9 cellular contexts compared by ENCODE assay signal in the genomic region with DNA sequence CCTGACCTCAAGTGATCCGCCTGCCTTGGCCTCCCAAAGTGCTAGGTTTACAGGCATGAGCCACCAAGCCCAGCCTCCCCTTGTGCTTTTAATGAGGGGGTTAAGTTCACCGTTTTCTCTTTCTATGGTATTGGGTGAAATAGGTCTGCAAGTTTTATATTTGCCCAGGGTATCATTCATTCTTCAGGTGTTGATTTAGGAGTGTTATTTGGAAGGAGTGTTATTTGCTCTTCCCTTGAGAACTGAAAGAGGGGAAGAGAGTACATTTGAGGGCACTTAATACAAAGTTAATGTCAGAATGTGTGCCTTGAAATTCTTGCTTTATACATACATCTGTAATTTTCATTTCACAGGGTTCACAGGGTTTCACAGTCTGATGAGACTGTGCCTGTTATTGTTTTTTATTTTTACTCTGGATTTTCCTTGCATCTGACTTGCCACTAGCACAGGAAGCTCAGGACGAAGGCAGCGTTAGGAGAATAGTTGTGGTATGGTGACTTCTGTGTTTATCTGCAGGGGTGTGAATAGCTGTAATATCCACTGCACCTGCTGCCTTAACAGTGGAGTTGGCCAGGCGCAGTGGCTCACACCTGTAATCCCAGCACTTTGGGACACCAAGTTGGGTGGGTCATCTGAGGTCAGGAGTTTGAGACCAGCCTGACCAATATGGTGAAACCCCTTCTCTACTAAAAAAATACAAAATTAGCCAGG. TPM values are rescaled to one million over a fixed set of nuclear protein-coding genes. Genes with fewer than 3 reads are reported as not detected.
DNase-seq lines count a peak whose midpoint lies in the region; ATAC-seq, FAIRE-seq and TF ChIP-seq lines count a peak whose summit lies in the region.
"Not testable (repeated sequence)": the region's sequence is repeated elsewhere in the genome, so short reads cannot be mapped to it uniquely, and the experiment has no call there.
"Had no signal": no experiment of that assay in that cellular context is flagged by ENCODE, and none has a peak within 500 bp of the region (broad histone marks: within the 10 kb centered on the region; RNA-seq: fewer than 3 reads in every experiment).

No MANE protein-coding gene starts in this region.

- H3K9ac ChIP-seq in GM12878 (ENCODE audit: control insufficient read depth, insufficient read depth, low read length), result not testable (repeated sequence)

- intact Hi-C loops in OCI-LY7 (cut with micrococcal nuclease; ENCODE audit: unreplicated experiment); GM12878 (cut with micrococcal nuclease; ENCODE audit: unreplicated experiment); left colon (cut with DNase I, micrococcal nuclease); left lung (cut with DNase I); lower lobe of right lung (cut with DNase I); mucosa of descending colon (cut with DNase I, micrococcal nuclease); upper lobe of right lung (cut with DNase I): not testable (repeated sequence)

- TF ChIP-seq POLR2A in GM12878 (IDR thresholded peaks at IDR 0.05; ENCODE audit: low read depth, low read length), result not testable (repeated sequence)

- H3K27me3 ChIP-seq in GM12878 (replicated peaks in 1 of 2; ENCODE audit: control insufficient read depth in 2 of 2, insufficient read depth in 2 of 2, low read length in 1 of 2); left lung; lower lobe of right lung (ENCODE audit: low read depth); lung (ENCODE audit: control insufficient read depth, insufficient read depth); upper lobe of right lung: not testable (repeated sequence)

- DNase-seq in OCI-LY7 (ENCODE audit: low spot score); GM12878 (ENCODE audit: low read depth, low spot score); left colon; left lung; lower lobe of right lung; lung (ENCODE audit: low spot score); mucosa of descending colon; upper lobe of right lung: not testable (repeated sequence)

- not testable (repeated sequence) for H3K9me3 ChIP-seq in OCI-LY7 (ENCODE audit: low read length); GM12878 (replicated peaks; ENCODE audit: control insufficient read depth, insufficient read depth, low read length); left lung; lower lobe of right lung; lung (ENCODE audit: control insufficient read depth in 2 of 2, insufficient read depth in 1 of 2, low read length in 1 of 2); mucosa of descending colon; upper lobe of right lung

- WGBS in GM12878 (ENCODE audit: insufficient coverage, insufficient replicate concordance, low lambda C conversion rate, missing lambda C conversion rate), result no CpG with 5 or more reads among the region's 5 CpGs
- no CpG with 5 or more reads among the region's 5 CpGs for WGBS in lung, 2 donors

- TF ChIP-seq CTCF in OCI-LY7 (conservative IDR thresholded peaks at IDR 0.05; ENCODE audit: low read length); GM12878 (IDR thresholded peaks at IDR 0.05 in 2 of 3, conservative IDR thresholded peaks at IDR 0.05 in 1 of 3; ENCODE audit: control insufficient read depth in 2 of 3, extremely low read depth in 1 of 3, insufficient read depth in 1 of 3, low read depth in 3 of 3, low read length in 3 of 3); left lung (IDR thresholded peaks at IDR 0.05); lower lobe of right lung (IDR thresholded peaks at IDR 0.05); lung (IDR thresholded peaks at IDR 0.05; ENCODE audit: control extremely low read depth, extremely low read depth); mucosa of descending colon (IDR thresholded peaks at IDR 0.05); upper lobe of right lung (IDR thresholded peaks at IDR 0.05): not testable (repeated sequence)

- FAIRE-seq in GM12878 (lab: Jason Lieb, UNC), result not testable (repeated sequence)

- RAD21 ChIA-PET in GM12878 (lab: Charles Lee; ENCODE audit: unreplicated experiment), result not testable (repeated sequence)

- not testable (repeated sequence) for H3K79me2 ChIP-seq in OCI-LY7 (ENCODE audit: insufficient read depth, low read depth, low read length); GM12878 (ENCODE audit: control insufficient read depth, insufficient read depth, low read length)

- TF ChIP-seq EP300 in GM12878 (IDR thresholded peaks at IDR 0.05; ENCODE audit: borderline replicate concordance in 1 of 2, control insufficient read depth in 1 of 2, low read depth in 2 of 2, low read length in 2 of 2), result not testable (repeated sequence)

- not testable (repeated sequence) for H3K27ac ChIP-seq in OCI-LY7 (ENCODE audit: low read depth, low read length, poor library complexity, severe bottlenecking); GM12878 (ENCODE audit: control insufficient read depth, insufficient read depth); left lung; lower lobe of right lung; lung (ENCODE audit: low read depth in 1 of 2, low read length in 1 of 2); upper lobe of right lung

- H4K20me1 ChIP-seq in OCI-LY7 (ENCODE audit: insufficient read depth, low read length); GM12878 (ENCODE audit: control insufficient read depth, insufficient read depth): not testable (repeated sequence)

- not testable (repeated sequence) for H3K36me3 ChIP-seq in OCI-LY7 (ENCODE audit: insufficient read depth, low read length); GM12878 (ENCODE audit: control insufficient read depth in 2 of 2, insufficient read depth in 2 of 2, low read length in 1 of 2); left lung; lower lobe of right lung; lung (ENCODE audit: control insufficient read depth in 2 of 2, insufficient read depth in 2 of 2, low read length in 2 of 2); mucosa of descending colon (ENCODE audit: low read depth); upper lobe of right lung

- not testable (repeated sequence) for TF ChIP-seq RAD21 in GM12878 (IDR thresholded peaks at IDR 0.05; ENCODE audit: insufficient read depth, low read depth, low read length)

- not testable (repeated sequence) for H3K4me2 ChIP-seq in OCI-LY7 (ENCODE audit: low read length); GM12878 (ENCODE audit: control insufficient read depth, insufficient read depth)

- POLR2A ChIA-PET in OCI-LY7 (lab: Charles Lee); GM12878 (lab: Charles Lee): not testable (repeated sequence)

- H3K4me1 ChIP-seq in OCI-LY7 (ENCODE audit: insufficient read depth, low read length, poor library complexity, severe bottlenecking); GM12878 (ENCODE audit: control insufficient read depth, insufficient read depth, low read length); left lung; lower lobe of right lung; lung (ENCODE audit: control insufficient read depth in 2 of 2, insufficient read depth in 2 of 2, low read length in 2 of 2); mucosa of descending colon (ENCODE audit: low read depth); upper lobe of right lung: not testable (repeated sequence)

- not testable (repeated sequence) for H3K9me2 ChIP-seq in OCI-LY7 (ENCODE audit: insufficient read depth, low read length)

- H2AFZ ChIP-seq in OCI-LY7 (ENCODE audit: low read length); GM12878 (ENCODE audit: control insufficient read depth, low read depth, low read length): not testable (repeated sequence)

- ATAC-seq in GM12878, result not testable (repeated sequence)
- ATAC-seq in left colon, result peak; percentile 80
- ATAC-seq in left lung, result peak; percentile 91
- ATAC-seq in lower lobe of right lung, result peak; percentile 47 to 85
- ATAC-seq in lung (ENCODE audit: insufficient read depth, low FRiP score), result peak; percentile 22
- ATAC-seq in mucosa of descending colon, result peak; percentile 76
- peak; percentile 68 for ATAC-seq in upper lobe of right lung

- SMC1A ChIA-PET in GM12878 (lab: Charles Lee; ENCODE audit: uncharacterized antibody, unreplicated experiment), result not testable (repeated sequence)

- not testable (repeated sequence) for H3K4me3 ChIP-seq in OCI-LY7 (ENCODE audit: low read depth, low read length, poor library complexity, severe bottlenecking); GM12878; left lung; lower lobe of right lung; lung; mucosa of descending colon; upper lobe of right lung

- in situ Hi-C loops in GM12878 (cut with MboI), result not testable (repeated sequence)

- CTCF ChIA-PET in OCI-LY7 (lab: Charles Lee; ENCODE audit: unreplicated experiment); GM12878 (lab: Yijun Ruan, JAX): not testable (repeated sequence)

- BruUV-seq in OCI-LY7 (replicated peaks; lab: Mats Ljungman, UMichigan), result TSS peak; percentile 56
- TSS peak; percentile 67 for BruUV-seq in GM12878 (replicated peaks; lab: Mats Ljungman, UMichigan)

RNA-seq across cellular contexts. Expression of gene NPIPB11, which starts 41.0 kb away (rescaled TPM):
- 0.60 and 1.8 TPM in 2 replicates for total RNA-seq in OCI-LY7 (2014; rRNA removed; shearing (Covaris generic))
- total RNA-seq in OCI-LY7 (2022), result 0.70 and 1.8 TPM in 2 replicates
- 32.0 and 33.4 TPM in 2 replicates for total RNA-seq in GM12878 (2013; cell fraction: nucleolus; rRNA removed)
- total RNA-seq in GM12878 (2014; rRNA removed), result 0.38 and 0.40 TPM in 2 replicates
- total RNA-seq in GM12878 (2014; rRNA removed; fragmentation: Illumina TruSeq; extraction: Trizol), result 1.4 and 1.7 TPM in 2 replicates
- total RNA-seq in GM12878 (2021), result 2.1 and 2.7 TPM in 2 replicates
- polyA plus RNA-seq in GM12878 (2011; ENCODE audit: low read depth), result 3.0 TPM
- 1.3 and 2.4 TPM in 2 replicates for polyA plus RNA-seq in GM12878 (2011; rRNA removed)
- 2.0 and 2.3 TPM in 2 replicates for polyA plus RNA-seq in GM12878 (2011; cell fraction: cytosol; rRNA removed)
- 14.3 and 15.9 TPM in 2 replicates for polyA plus RNA-seq in GM12878 (2011; cell fraction: nucleus; rRNA removed)
- polyA plus RNA-seq in GM12878 (2012), result 5.0 TPM in 2 replicates
- polyA plus RNA-seq in GM12878 (2014; fragmentation: Illumina TruSeq; extraction: Trizol), result 4.2 and 5.0 TPM in 2 replicates
- polyA plus RNA-seq in GM12878 (2014; fragmentation: Nextera tagmentation; extraction: Ambion mirVana), result under 1 TPM; 0.16 to 0.53 TPM
- 4.8 and 5.5 TPM in 2 replicates for polyA plus RNA-seq in GM12878 (2014; rRNA removed)
- polyA plus RNA-seq in GM12878 (2016; fragmentation: Nextera tagmentation; extraction: Ambion mirVana), result 1 to 10 TPM; 2.1 to 2.3 TPM
- 6.8 and 7.1 TPM in 2 replicates for polyA minus RNA-seq in GM12878 (2011; rRNA and poly(A)+ RNA removed)
- 0.53 and 3.2 TPM in 2 replicates for polyA minus RNA-seq in GM12878 (2011; cell fraction: cytosol; rRNA and poly(A)+ RNA removed)
- polyA minus RNA-seq in GM12878 (2011; cell fraction: nucleus; rRNA and poly(A)+ RNA removed), result 2.8 and 4.6 TPM in 2 replicates
- 1 to 10 TPM in 1 of 2 donors, under 1 TPM in 1; 0.79 to 1.7 TPM for total RNA-seq in left colon
- total RNA-seq in left lung, result 1 to 10 TPM in 1 of 2 donors, under 1 TPM in 1; 0.32 to 1.2 TPM
- 1.6 TPM for total RNA-seq in lower lobe of right lung
- 1 to 10 TPM in 1 of 2 donors, under 1 TPM in 1; 0.80 to 1.1 TPM for total RNA-seq in lung
- 1 to 10 TPM in 1 of 2 donors, under 1 TPM in 1; 0.56 to 1.6 TPM for polyA plus RNA-seq in lung
- 1 to 10 TPM; 2.0 to 4.4 (median 2.3) TPM for total RNA-seq in mucosa of descending colon
- 0.72 TPM for total RNA-seq in upper lobe of right lung
- total RNA-seq: A172 had no signal
